21 cellular contexts compared by ENCODE assay signal in genomic region chr2:191105082-191105481, GRCh38. TPM values are rescaled to one million over a fixed set of nuclear protein-coding genes. Genes with fewer than 3 reads are reported as not detected.
DNase-seq lines count a peak whose midpoint lies in the region; ATAC-seq, FAIRE-seq and TF ChIP-seq lines count a peak whose summit lies in the region.
"Had no signal": no experiment of that assay in that cellular context is flagged by ENCODE, and none has a peak within 500 bp of the region (broad histone marks: within the 10 kb centered on the region; RNA-seq: fewer than 3 reads in every experiment).

No MANE protein-coding gene starts in this region.

- H3K4me2 ChIP-seq in GM23248 (ENCODE audit: unreplicated experiment) (no peak overlapping the region), K562 (ENCODE audit: insufficient read depth, low read length) (no peak overlapping the region)

- TF ChIP-seq RAD21 in K562 (CRISPR knock-in tag; conservative IDR thresholded peaks at IDR 0.05 in 1 of 2, IDR thresholded peaks at IDR 0.05 in 1 of 2), result no peak

- H3K36me3 ChIP-seq in GM23248 (ENCODE audit: low read depth) (no peaks in the 10 kb centered on the region), MG63 (no peaks in the 10 kb centered on the region), K562 (ENCODE audit: control insufficient read depth, insufficient read depth, low read length) (no peaks in the 10 kb centered on the region)
- H3K36me3 ChIP-seq: esophagus muscularis mucosa had no signal

- H3K9ac ChIP-seq in GM23248, result no peak overlapping the region
- H3K9ac ChIP-seq in K562 (ENCODE audit: insufficient read depth in 1 of 2, low read depth in 2 of 2, low read length in 2 of 2), result no peak overlapping the region

- ATAC-seq in K562 (no peak), GM18505 (IDR thresholded peaks at IDR 0.05; ENCODE audit: unreplicated experiment) (no peak)
- ATAC-seq: activated CD8-positive, alpha-beta memory T cell treated with anti-CD3 and anti-CD28 coated beads, Interleukin-2, amount 10 ng/mL, durations not matched to agents 7 days and 5 days; naive thymus-derived CD8-positive, alpha-beta T cell had no signal

- H3K27ac ChIP-seq in GM23248, result no peak overlapping the region
- no peak overlapping the region for H3K27ac ChIP-seq in K562 (ENCODE audit: extremely low read depth, low read depth, low read length)
- H3K27ac ChIP-seq in caudate nucleus (ENCODE audit: low read depth, low read length), result no peak overlapping the region
- H3K27ac ChIP-seq: coronary artery, esophagus muscularis mucosa, VCaP had no signal

- DNase-seq in GM23248, result peak; percentile 57
- peak; percentile 25 for DNase-seq in MG63
- DNase-seq in K562 (ENCODE audit: extremely low read depth in 1 of 4, low spot score in 3 of 4), result no peak
- DNase-seq in iris pigment epithelial cell (ENCODE audit: low read depth), result peak; percentile 17
- DNase-seq in caudate nucleus (lab: John Stamatoyannopoulos, UW), result no peak
- no peak for DNase-seq in NCI-H2029 (lab: John Stamatoyannopoulos, UW)
- DNase-seq in LoVo (ENCODE audit: low spot score), result no peak
- DNase-seq: activated CD8-positive, alpha-beta memory T cell treated with anti-CD3 and anti-CD28 coated beads, Interleukin-2, amount 10 ng/mL, durations not matched to agents 7 days and 5 days; DMS53; H7; KG1; naive thymus-derived CD8-positive, alpha-beta T cell; NCI-H146; NCI-H524; OCI-M1; stimulated activated CD4-positive, alpha-beta T cell treated with anti-CD3 and anti-CD28 coated beads, Interleukin-15, amount 100 ng/mL, for 24 hours had no signal

- intact Hi-C loops in K562 (cut with micrococcal nuclease), result no loop called here

- 46 to 57% methylated on average over 3 of the region's 3 CpGs for WGBS in GM23248 (ENCODE audit: low coverage in 1 of 2, low lambda C conversion rate in 2 of 2, missing lambda C conversion rate in 2 of 2), 2 experiments
- WGBS in K562 (ENCODE audit: insufficient coverage, low coverage, missing lambda C conversion rate), result 0% methylated on average over 3 of the region's 3 CpGs

- H4K20me1 ChIP-seq in GM23248 (ENCODE audit: insufficient read depth), result no peaks in the 10 kb centered on the region
- H4K20me1 ChIP-seq in K562 (replicated peaks; ENCODE audit: control insufficient read depth, insufficient read depth, low read length), result no peaks in the 10 kb centered on the region

- BruUV-seq in K562 (replicated peaks; lab: Mats Ljungman, UMichigan), result no TSS peak

- TF ChIP-seq POLR2A in K562 (conservative IDR thresholded peaks at IDR 0.05) (no peak), GM18505 (IDR thresholded peaks at IDR 0.05; ENCODE audit: borderline replicate concordance, extremely low read depth, insufficient read depth, insufficient read length) (no peak)

- TF ChIP-seq EP300 in K562 (IDR thresholded peaks at IDR 0.05; ENCODE audit: low read length), result no peak

- H3K79me2 ChIP-seq in GM23248 (ENCODE audit: insufficient read depth) (no peaks in the 10 kb centered on the region), K562 (ENCODE audit: control insufficient read depth, insufficient read depth, low read length) (no peaks in the 10 kb centered on the region)

- H3K4me3 ChIP-seq in GM23248 (no peak overlapping the region), MG63 (no peak overlapping the region), K562 (no peak overlapping the region)
- H3K4me3 ChIP-seq: coronary artery, esophagus muscularis mucosa, lung had no signal

- no peak for FAIRE-seq in K562 (lab: Jason Lieb, UNC)

- H2AFZ ChIP-seq in GM23248 (peak overlapping the region; percentile 17; the same call in 1 of the 2 replicates), K562 (ENCODE audit: low read depth, low read length) (no peak overlapping the region)

- H3F3A ChIP-seq in GM23248 (ENCODE audit: insufficient read depth), result no peaks in the 10 kb centered on the region; the same call in 1 of the 2 replicates

- H3K9me2 ChIP-seq in GM23248 (ENCODE audit: insufficient read depth), result no peaks in the 10 kb centered on the region

- CTCF ChIA-PET in K562 (lab: Yijun Ruan, JAX; ENCODE audit: low intra/inter-chr PET ratio), result no interaction called here

- no peak for TF ChIP-seq CTCF in K562 (IDR thresholded peaks at IDR 0.05 in 2 of 3, conservative IDR thresholded peaks at IDR 0.05 in 1 of 3; ENCODE audit: insufficient read depth in 2 of 3, low read depth in 1 of 3, low read length in 3 of 3)

- POLR2A ChIA-PET in K562 (lab: Yijun Ruan, JAX), result no interaction called here

- H3K4me1 ChIP-seq in GM23248 (ENCODE audit: insufficient read depth), result 0 out of 2 replicates have a peak, but pooled peaks cover 5% of the 10 kb centered on the region
- H3K4me1 ChIP-seq in K562 (replicated peaks in 1 of 2; ENCODE audit: control insufficient read depth in 2 of 2, insufficient read depth in 2 of 2, low read length in 2 of 2), result no peaks in the 10 kb centered on the region
- H3K4me1 ChIP-seq: esophagus muscularis mucosa had no signal

- in situ Hi-C loops in GM23248 (cut with MboI) (no loop called here), K562 (cut with MboI) (no loop called here)

- H3K27me3 ChIP-seq in GM23248 (replicated peaks; ENCODE audit: insufficient read depth) (no peaks in the 10 kb centered on the region), MG63 (no peaks in the 10 kb centered on the region), K562 (ENCODE audit: control insufficient read depth in 2 of 2, insufficient read depth in 2 of 2, low read length in 2 of 2) (peaks cover 0 to 3% of the 10 kb centered on the region in 2 experiments; a peak in 1 of 5 replicates)
- H3K27me3 ChIP-seq: esophagus muscularis mucosa had no signal

- H3K9me3 ChIP-seq in GM23248 (ENCODE audit: low read depth), result no peaks in the 10 kb centered on the region
- H3K9me3 ChIP-seq in MG63, result no peaks in the 10 kb centered on the region
- H3K9me3 ChIP-seq in K562 (replicated peaks; ENCODE audit: control insufficient read depth, insufficient read depth, low read depth, low read length), result no peaks in the 10 kb centered on the region
- H3K9me3 ChIP-seq: esophagus muscularis mucosa had no signal

- H3K9me1 ChIP-seq in K562 (ENCODE audit: control insufficient read depth, insufficient read depth, low read length), result no peaks in the 10 kb centered on the region

TF ChIP-seq in K562, 482 proteins besides CTCF, POLR2A, EP300 and RAD21:
- TF ChIP-seq CREB3 (tag; conservative IDR thresholded peaks at IDR 0.05; ENCODE audit: low read depth) (no peak), MYNN (IDR thresholded peaks at IDR 0.05) (0 out of 2 replicates have a peak, but pooled peaks have one; percentile 26), MYNN (CRISPR knock-in tag; IDR thresholded peaks at IDR 0.05) (no peak), MTA3 (IDR thresholded peaks at IDR 0.05; ENCODE audit: borderline replicate concordance) (no peak), NCOA1 (IDR thresholded peaks at IDR 0.05; ENCODE audit: low read depth) (no peak), ZNF57 (CRISPR knock-in tag; IDR thresholded peaks at IDR 0.05) (no peak), RFX1 (IDR thresholded peaks at IDR 0.05) (no peak)
TF ChIP-seq in K562: peak in this region for 1.

RNA-seq across cellular contexts. Expression of gene STAT4, which starts 45.7 kb away (rescaled TPM):
- total RNA-seq in GM23248 (2014; rRNA removed; shearing (Covaris generic)), result 1.5 and 3.2 TPM in 2 replicates
- polyA plus RNA-seq in GM23248 (2016; fragmentation: Nextera tagmentation; extraction: Ambion mirVana) (1.9 and 2.2 TPM in 2 replicates), K562 (2011; rRNA removed) (0.06 TPM in 1 of 2 replicates, not detected in the other), K562 (2014; fragmentation: Illumina TruSeq; extraction: Trizol) (not detected in 2 replicates), K562 (2014; fragmentation: Nextera tagmentation; extraction: Ambion mirVana) (under 1 TPM; 0.01 to 0.03 TPM), K562 (2014; rRNA removed) (not detected in 2 replicates)
- total RNA-seq in MG63 (2014; rRNA removed; shearing (Covaris generic); ENCODE audit: low replicate concordance), result 1.1 and 2.5 TPM in 2 replicates
- not detected in 2 replicates for total RNA-seq in K562 (2011; cell fraction: chromatin; rRNA removed; ENCODE audit: low replicate concordance)
- total RNA-seq in K562 (2011; cell fraction: nucleolus; rRNA removed), result not detected in 2 replicates
- total RNA-seq in K562 (2011; cell fraction: nucleoplasm; rRNA removed), result not detected in 2 replicates
- total RNA-seq in K562 (2014; rRNA removed) (not detected in 2 replicates), K562 (2014; rRNA removed; fragmentation: Illumina TruSeq; extraction: Trizol) (not detected in 2 replicates), K562 (2015; rRNA removed; fragmentation: Illumina TruSeq; extraction: Trizol) (not detected in 2 replicates), K562 (2021) (0.34 TPM in 1 of 2 replicates, not detected in the other)
- polyA plus RNA-seq in K562 (2011; cell fraction: cytosol; rRNA removed), result 0.04 TPM in 1 of 2 replicates, not detected in the other
- not detected in 2 replicates for polyA plus RNA-seq in K562 (2011; cell fraction: nucleus; rRNA removed)
- not detected in 2 replicates for polyA plus RNA-seq in K562 (2012)
- not detected in 2 replicates for polyA minus RNA-seq in K562 (2011; rRNA and poly(A)+ RNA removed)
- not detected in 2 replicates for polyA minus RNA-seq in K562 (2011; cell fraction: cytosol; rRNA and poly(A)+ RNA removed)
- polyA minus RNA-seq in K562 (2011; cell fraction: nucleus; rRNA and poly(A)+ RNA removed), result 0.27 TPM in 1 of 2 replicates, not detected in the other

Comparison
In these comparisons a context has a peak if more than half of its experiments do, and no peak if none do; other contexts are left out.
1. DNase-seq: peak in GM23248 (single experiment), MG63 (single experiment) and iris pigment epithelial cell (single experiment); none in K562 (0 of 4), caudate nucleus (0 of 61), NCI-H2029 (single experiment) and LoVo (single experiment).